In the genomic region with DNA sequence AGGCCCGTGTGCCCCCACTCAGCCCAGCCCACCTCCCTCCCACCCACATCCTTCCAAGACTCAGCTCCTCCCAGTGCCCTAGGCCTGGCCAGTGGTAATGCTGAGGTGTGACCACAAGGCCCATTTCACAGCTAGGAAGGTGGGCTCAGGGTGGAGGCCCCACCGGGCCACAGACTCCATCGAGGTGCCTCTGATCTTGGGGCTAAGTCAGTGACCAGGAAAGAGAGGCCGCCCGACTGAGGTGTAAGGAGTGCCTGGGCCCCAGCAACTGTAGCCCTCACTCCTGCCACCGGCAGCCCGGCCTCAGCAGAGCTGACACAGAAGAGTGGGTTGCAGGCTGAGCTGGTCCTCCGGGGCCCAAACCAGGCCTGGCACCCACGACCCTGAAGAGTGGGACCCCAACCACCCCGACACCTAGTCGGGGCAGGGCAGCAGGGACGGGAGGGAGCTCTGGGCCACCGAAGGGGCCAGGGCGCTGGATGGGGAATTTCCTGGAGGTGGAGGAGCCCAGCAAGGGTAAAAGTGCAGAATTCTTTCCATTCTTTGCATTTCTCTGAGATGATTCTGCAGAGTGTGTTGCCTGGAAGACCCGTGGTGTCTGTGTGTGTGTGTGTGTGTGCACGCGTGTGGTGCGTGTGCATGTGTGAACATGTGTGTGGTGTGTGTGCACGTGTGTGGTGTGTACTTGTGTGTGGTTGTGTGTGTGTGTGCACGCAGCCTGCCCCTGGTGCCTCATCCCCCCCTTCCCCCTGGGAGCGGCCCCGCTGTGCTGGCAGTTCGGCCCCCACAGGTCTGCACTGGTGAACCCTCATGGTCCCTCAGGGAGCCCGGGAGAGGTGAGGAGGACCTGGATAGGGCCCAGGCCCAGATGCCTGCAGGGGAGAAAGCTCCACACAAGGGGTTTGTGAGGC, we compare ENCODE assay signal across 1 cellular context.
TF ChIP-seq lines count a peak whose summit lies in the region.

No MANE protein-coding gene starts in this region.

TF ChIP-seq in HepG2, 621 proteins besides CTCF, POLR2A, EP300 and RAD21 (continued from another document and continues in another):
- TF ChIP-seq MLXIP (CRISPR knock-in tag; IDR thresholded peaks at IDR 0.05; ENCODE audit: borderline replicate concordance) (peak; percentile 76; the same call in 1 of the 2 replicates), ZFP41 (CRISPR knock-in tag; IDR thresholded peaks at IDR 0.05; ENCODE audit: borderline replicate concordance) (peak; percentile 78), ZNF879 (CRISPR knock-in tag; IDR thresholded peaks at IDR 0.05) (no peak), CEBPG (CRISPR knock-in tag; IDR thresholded peaks at IDR 0.05) (no peak), ZNF839 (CRISPR knock-in tag; IDR thresholded peaks at IDR 0.05; ENCODE audit: borderline replicate concordance) (no peak), HNRNPK (IDR thresholded peaks at IDR 0.05; ENCODE audit: low read depth, low read length, poor library complexity, severe bottlenecking) (no peak), KAT7 (CRISPR knock-in tag; IDR thresholded peaks at IDR 0.05; ENCODE audit: borderline replicate concordance) (peak; percentile 32; the same call in 1 of the 2 replicates), ZNF614 (CRISPR knock-in tag; IDR thresholded peaks at IDR 0.05; ENCODE audit: borderline replicate concordance) (no peak), PREB (CRISPR knock-in tag; IDR thresholded peaks at IDR 0.05) (no peak), ZNF619 (CRISPR knock-in tag; IDR thresholded peaks at IDR 0.05) (peak; percentile 31; the same call in 1 of the 2 replicates), ARID3A (IDR thresholded peaks at IDR 0.05; ENCODE audit: low read depth, low read length) (no peak), TBX2 (CRISPR knock-in tag; IDR thresholded peaks at IDR 0.05; ENCODE audit: borderline replicate concordance) (peak; percentile 47; the same call in 1 of the 2 replicates), CBX2 (IDR thresholded peaks at IDR 0.05; ENCODE audit: low read depth, low read length) (no peak), CBX2 (CRISPR knock-in tag; IDR thresholded peaks at IDR 0.05; ENCODE audit: low read depth) (no peak), ZNF160 (CRISPR knock-in tag; IDR thresholded peaks at IDR 0.05) (0 out of 2 replicates have a peak, but pooled peaks have one; percentile 42), ZNF567 (CRISPR knock-in tag; IDR thresholded peaks at IDR 0.05; ENCODE audit: borderline replicate concordance) (peak; percentile 27; the same call in 1 of the 2 replicates), RORA (CRISPR knock-in tag; IDR thresholded peaks at IDR 0.05) (no peak), NKX3-1 (CRISPR knock-in tag; IDR thresholded peaks at IDR 0.05) (no peak), CREB1 (IDR thresholded peaks at IDR 0.05) (no peak; the same call in 1 of the 2 replicates), CREB1 (CRISPR knock-in tag; IDR thresholded peaks at IDR 0.05) (no peak), ZSCAN20 (CRISPR knock-in tag; IDR thresholded peaks at IDR 0.05; ENCODE audit: borderline replicate concordance) (no peak), HNRNPL (IDR thresholded peaks at IDR 0.05; ENCODE audit: low read depth, low read length) (no peak), ZBTB33 (CRISPR knock-in tag; IDR thresholded peaks at IDR 0.05) (no peak), ZEB1 (IDR thresholded peaks at IDR 0.05; ENCODE audit: insufficient replicate concordance, low read depth) (peak; percentile 86), ZNF713 (CRISPR knock-in tag; IDR thresholded peaks at IDR 0.05) (0 out of 2 replicates have a peak, but pooled peaks have one; percentile 70), AFF4 (CRISPR knock-in tag; IDR thresholded peaks at IDR 0.05) (0 out of 2 replicates have a peak, but pooled peaks have one; percentile 30), ZNF574 (CRISPR knock-in tag; IDR thresholded peaks at IDR 0.05) (peak; percentile 27; the same call in 1 of the 2 replicates), ZNF790 (CRISPR knock-in tag; IDR thresholded peaks at IDR 0.05; ENCODE audit: borderline replicate concordance) (no peak), CHD4 (IDR thresholded peaks at IDR 0.05; ENCODE audit: borderline replicate concordance, low read length) (peak; percentile 55; the same call in 1 of the 2 replicates), ELF4 (CRISPR knock-in tag; IDR thresholded peaks at IDR 0.05; ENCODE audit: borderline replicate concordance) (no peak), ZNF549 (CRISPR knock-in tag; IDR thresholded peaks at IDR 0.05) (no peak), ZMYM2 (CRISPR knock-in tag; IDR thresholded peaks at IDR 0.05) (peak; percentile 69), CHCHD3 (CRISPR knock-in tag; IDR thresholded peaks at IDR 0.05) (no peak)
- TF ChIP-seq, protein P1, sequence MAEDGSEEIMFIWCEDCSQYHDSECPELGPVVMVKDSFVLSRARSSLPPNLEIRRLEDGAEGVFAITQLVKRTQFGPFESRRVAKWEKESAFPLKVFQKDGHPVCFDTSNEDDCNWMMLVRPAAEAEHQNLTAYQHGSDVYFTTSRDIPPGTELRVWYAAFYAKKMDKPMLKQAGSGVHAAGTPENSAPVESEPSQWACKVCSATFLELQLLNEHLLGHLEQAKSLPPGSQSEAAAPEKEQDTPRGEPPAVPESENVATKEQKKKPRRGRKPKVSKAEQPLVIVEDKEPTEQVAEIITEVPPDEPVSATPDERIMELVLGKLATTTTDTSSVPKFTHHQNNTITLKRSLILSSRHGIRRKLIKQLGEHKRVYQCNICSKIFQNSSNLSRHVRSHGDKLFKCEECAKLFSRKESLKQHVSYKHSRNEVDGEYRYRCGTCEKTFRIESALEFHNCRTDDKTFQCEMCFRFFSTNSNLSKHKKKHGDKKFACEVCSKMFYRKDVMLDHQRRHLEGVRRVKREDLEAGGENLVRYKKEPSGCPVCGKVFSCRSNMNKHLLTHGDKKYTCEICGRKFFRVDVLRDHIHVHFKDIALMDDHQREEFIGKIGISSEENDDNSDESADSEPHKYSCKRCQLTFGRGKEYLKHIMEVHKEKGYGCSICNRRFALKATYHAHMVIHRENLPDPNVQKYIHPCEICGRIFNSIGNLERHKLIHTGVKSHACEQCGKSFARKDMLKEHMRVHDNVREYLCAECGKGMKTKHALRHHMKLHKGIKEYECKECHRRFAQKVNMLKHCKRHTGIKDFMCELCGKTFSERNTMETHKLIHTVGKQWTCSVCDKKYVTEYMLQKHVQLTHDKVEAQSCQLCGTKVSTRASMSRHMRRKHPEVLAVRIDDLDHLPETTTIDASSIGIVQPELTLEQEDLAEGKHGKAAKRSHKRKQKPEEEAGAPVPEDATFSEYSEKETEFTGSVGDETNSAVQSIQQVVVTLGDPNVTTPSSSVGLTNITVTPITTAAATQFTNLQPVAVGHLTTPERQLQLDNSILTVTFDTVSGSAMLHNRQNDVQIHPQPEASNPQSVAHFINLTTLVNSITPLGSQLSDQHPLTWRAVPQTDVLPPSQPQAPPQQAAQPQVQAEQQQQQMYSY (CRISPR knock-in tag; IDR thresholded peaks at IDR 0.05): no peak
